In genomic region chr4:183426507-183426906, GRCh38 we compare ENCODE assay signal across 19 cellular contexts. TPM values are rescaled to one million over a fixed set of nuclear protein-coding genes. Genes with fewer than 3 reads are reported as not detected.
DNase-seq lines count a peak whose midpoint lies in the region; ATAC-seq and TF ChIP-seq lines count a peak whose summit lies in the region.
"Had no signal": no experiment of that assay in that cellular context is flagged by ENCODE, and none has a peak within 500 bp of the region (broad histone marks: within the 10 kb centered on the region; RNA-seq: fewer than 3 reads in every experiment).

No MANE protein-coding gene starts in this region.

- no peak for TF ChIP-seq POLR2A in Peyer's patch (IDR thresholded peaks at IDR 0.05)

- H3K4me1 ChIP-seq in Peyer's patch: peaks cover 0 to 6% (median 0%) of the 10 kb centered on the region in 4 donors
- H3K4me1 ChIP-seq: Caco-2 had no signal

- H3K36me3 ChIP-seq in Peyer's patch: no peaks in the 10 kb centered on the region

- TF ChIP-seq CTCF in CD4-positive, alpha-beta T cell (IDR thresholded peaks at IDR 0.05): no peak
- TF ChIP-seq CTCF in Peyer's patch (IDR thresholded peaks at IDR 0.05): no peak

- no peaks in the 10 kb centered on the region for H3K9me3 Mint-ChIP-seq in CD4-positive, alpha-beta T cell
- H3K9me3 Mint-ChIP-seq in T-cell: no peaks in the 10 kb centered on the region
- H3K9me3 Mint-ChIP-seq: HFFc6 had no signal

- DNase-seq in activated CD8-positive, alpha-beta memory T cell treated with anti-CD3 and anti-CD28 coated beads for 24 hours: peak; percentile 51
- DNase-seq in activated CD8-positive, alpha-beta memory T cell treated with anti-CD3 and anti-CD28 coated beads, Interleukin-2, amount 50 U/mL, for 4 hours: no peak
- DNase-seq in CD4-positive, alpha-beta T cell: no peak
- DNase-seq in T-cell: peak in 1 of 34 experiments; percentile 9
- peak; percentile 22 for DNase-seq in left lobe of liver (ENCODE audit: low spot score)
- DNase-seq in SK-N-DZ (ENCODE audit: low spot score): no peak
- DNase-seq in Peyer's patch: no peak
- DNase-seq: C1 segment of cervical spinal cord, Caco-2, DMS153, HFFc6, KG1, NCI-H1048, NCI-H1436 treated with DMSO at 0.1 percent for 48 hours, NCI-H2029 treated with DMSO at 0.1 percent for 48 hours, NCI-H2171 treated with DMSO at 0.1 percent for 48 hours, NCI-H82, PC-3 had no signal

- peak overlapping the region; percentile 32 for H3K27ac Mint-ChIP-seq in CD4-positive, alpha-beta T cell
- H3K27ac Mint-ChIP-seq in T-cell: peak overlapping the region; percentile 29 to 43
- H3K27ac Mint-ChIP-seq: HFFc6 had no signal

- CTCF ChIA-PET in CD4-positive, alpha-beta T cell (lab: Charles Lee): no interaction called here
- CTCF ChIA-PET in T-cell (lab: Charles Lee): interaction anchor here in 1 of 2 donors (0.5 kb wide), 1 partner anchor 129 kb away, joined by 3 read pairs; no protein-coding TSS in a partner anchor

- H3K27me3 ChIP-seq in CD4-positive, alpha-beta T cell (ENCODE audit: control insufficient read depth, insufficient read depth, low read length): no peaks in the 10 kb centered on the region
- no peaks in the 10 kb centered on the region for H3K27me3 ChIP-seq in Peyer's patch

- no peak overlapping the region for H3K4me3 ChIP-seq in Peyer's patch

- H3K27ac ChIP-seq in CD4-positive, alpha-beta T cell (ENCODE audit: low read depth, low read length): no peak overlapping the region
- H3K27ac ChIP-seq in Peyer's patch: no peak overlapping the region

- no peaks in the 10 kb centered on the region for H3K9me3 ChIP-seq in CD4-positive, alpha-beta T cell (ENCODE audit: control insufficient read depth, low read length)
- H3K9me3 ChIP-seq in Peyer's patch: no peaks in the 10 kb centered on the region
- H3K9me3 ChIP-seq: Caco-2 had no signal

- intact Hi-C loops in CD4-positive, alpha-beta T cell (cut with DNase I, micrococcal nuclease): no loop called here

- ATAC-seq in CD4-positive, alpha-beta T cell (ENCODE audit: poor library complexity): no peak
- ATAC-seq in T-cell (replicated peaks in 1 of 4): no peak
- no peak for ATAC-seq in left lobe of liver
- ATAC-seq in HG03520 (IDR thresholded peaks at IDR 0.05; ENCODE audit: unreplicated experiment): no peak
- ATAC-seq: PC-3 had no signal

- POLR2A ChIA-PET in CD4-positive, alpha-beta T cell (lab: Charles Lee): interaction anchor here (2.5 to 7.0 kb wide), 2 partner anchors 17 to 20 kb away, joined by 7 to 110 read pairs; partner anchors contain the start of gene CDKN2AIP
- POLR2A ChIA-PET in T-cell (lab: Charles Lee): interaction anchor here in 1 of 2 donors (0.6 kb wide), 1 partner anchor 226 kb away, joined by 6 read pairs; no protein-coding TSS in a partner anchor

- H3K27me3 Mint-ChIP-seq in CD4-positive, alpha-beta T cell: no peaks in the 10 kb centered on the region
- H3K27me3 Mint-ChIP-seq in T-cell: no peaks in the 10 kb centered on the region

- no peaks in the 10 kb centered on the region for H3K36me3 Mint-ChIP-seq in CD4-positive, alpha-beta T cell (ENCODE audit: low read depth)
- no peaks in the 10 kb centered on the region for H3K36me3 Mint-ChIP-seq in T-cell

- peaks cover 31% of the 10 kb centered on the region for H3K4me1 Mint-ChIP-seq in CD4-positive, alpha-beta T cell (ENCODE audit: low read depth)
- H3K4me1 Mint-ChIP-seq in T-cell: peaks cover 30 to 31% (median 31%) of the 10 kb centered on the region in 3 donors

- no peak overlapping the region for H3K4me3 Mint-ChIP-seq in CD4-positive, alpha-beta T cell
- no peak overlapping the region for H3K4me3 Mint-ChIP-seq in T-cell
- H3K4me3 Mint-ChIP-seq: HFFc6 had no signal

RNA-seq across cellular contexts. Expression of gene CDKN2AIP, which starts 17.9 kb away (rescaled TPM):
- 10 to 100 TPM; 55.7 to 56.9 TPM for total RNA-seq in CD4-positive, alpha-beta T cell
- total RNA-seq in T-cell (10 to 100 TPM; 33.0 to 46.6 (median 42.7) TPM), left lobe of liver (6.8 TPM), Peyer's patch (10 to 100 TPM; 17.9 to 25.2 (median 19.9) TPM)
- 20.7 and 29.7 TPM in 2 replicates for polyA plus RNA-seq in SK-N-DZ (2014; cell fraction: cytosol; rRNA removed)
- 23.2 and 23.8 TPM in 2 replicates for polyA plus RNA-seq in SK-N-DZ (2014; cell fraction: nucleus; rRNA removed)

Comparison
In these comparisons a context has a peak if more than half of its experiments do, and no peak if none do; other contexts are left out.
1. DNase-seq: peak in activated CD8-positive, alpha-beta memory T cell treated with anti-CD3 and anti-CD28 coated beads for 24 hours (single experiment) and left lobe of liver (single experiment); none in activated CD8-positive, alpha-beta memory T cell treated with anti-CD3 and anti-CD28 coated beads, Interleukin-2, amount 50 U/mL, for 4 hours (single experiment), CD4-positive, alpha-beta T cell (0 of 10), SK-N-DZ (single experiment) and Peyer's patch (0 of 3).